ENCODE assay signal across 1 cellular context in the genomic region with DNA sequence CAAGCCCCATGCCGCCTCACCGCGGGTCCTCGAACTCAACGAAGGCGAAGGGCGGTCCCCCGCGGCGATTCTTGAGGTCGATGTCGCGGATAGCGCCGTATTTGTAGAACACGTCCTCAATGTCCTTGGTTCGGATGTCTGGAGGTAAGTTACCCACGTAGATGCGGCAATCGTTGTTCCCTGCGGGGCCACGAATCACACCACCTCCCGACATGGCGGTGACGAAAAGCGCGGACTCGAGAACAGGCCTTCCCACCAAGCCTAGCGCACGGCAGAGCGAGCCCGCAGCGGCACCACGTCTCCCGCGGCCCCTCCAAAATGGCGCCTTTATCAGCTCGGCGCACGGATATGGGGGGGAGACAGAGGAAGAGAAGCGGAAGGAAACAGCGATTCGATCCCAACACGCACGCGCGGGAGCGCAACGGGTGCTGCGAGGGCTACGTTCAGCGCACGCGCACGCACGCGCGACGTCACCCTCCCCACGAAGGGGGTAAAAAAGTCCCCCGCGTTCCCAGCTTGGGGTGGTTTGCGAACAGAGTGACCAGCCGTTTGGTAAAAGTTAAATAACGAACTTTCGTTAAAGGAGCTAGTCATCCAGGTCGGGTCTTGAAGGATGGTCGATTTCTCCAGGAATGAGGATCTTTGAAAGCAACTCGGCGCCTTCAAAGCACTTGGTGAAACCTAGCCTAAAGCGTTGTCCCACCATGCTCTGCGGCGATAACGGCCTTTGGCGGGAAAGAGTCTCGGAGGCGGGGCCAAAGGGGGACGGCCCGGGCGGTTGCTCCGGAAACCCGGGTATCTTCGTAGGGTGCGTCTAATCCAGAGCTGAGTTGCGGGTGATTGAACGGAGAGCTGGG.
A peak's percentile ranks its signal among the peaks of the same experiment; 100 is the strongest.
TF ChIP-seq lines count a peak whose summit lies in the region.

A gene with protein sequence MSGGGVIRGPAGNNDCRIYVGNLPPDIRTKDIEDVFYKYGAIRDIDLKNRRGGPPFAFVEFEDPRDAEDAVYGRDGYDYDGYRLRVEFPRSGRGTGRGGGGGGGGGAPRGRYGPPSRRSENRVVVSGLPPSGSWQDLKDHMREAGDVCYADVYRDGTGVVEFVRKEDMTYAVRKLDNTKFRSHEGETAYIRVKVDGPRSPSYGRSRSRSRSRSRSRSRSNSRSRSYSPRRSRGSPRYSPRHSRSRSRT (minus strand): TSS at position 323 of the 857 bp plus-strand sequence. CDS start 109 bp downstream, at position 214.

TF ChIP-seq in WTC11, 78 proteins besides CTCF, POLR2A, EP300 and RAD21 (continued from another document and continues in another):
- TF ChIP-seq, protein P1, sequence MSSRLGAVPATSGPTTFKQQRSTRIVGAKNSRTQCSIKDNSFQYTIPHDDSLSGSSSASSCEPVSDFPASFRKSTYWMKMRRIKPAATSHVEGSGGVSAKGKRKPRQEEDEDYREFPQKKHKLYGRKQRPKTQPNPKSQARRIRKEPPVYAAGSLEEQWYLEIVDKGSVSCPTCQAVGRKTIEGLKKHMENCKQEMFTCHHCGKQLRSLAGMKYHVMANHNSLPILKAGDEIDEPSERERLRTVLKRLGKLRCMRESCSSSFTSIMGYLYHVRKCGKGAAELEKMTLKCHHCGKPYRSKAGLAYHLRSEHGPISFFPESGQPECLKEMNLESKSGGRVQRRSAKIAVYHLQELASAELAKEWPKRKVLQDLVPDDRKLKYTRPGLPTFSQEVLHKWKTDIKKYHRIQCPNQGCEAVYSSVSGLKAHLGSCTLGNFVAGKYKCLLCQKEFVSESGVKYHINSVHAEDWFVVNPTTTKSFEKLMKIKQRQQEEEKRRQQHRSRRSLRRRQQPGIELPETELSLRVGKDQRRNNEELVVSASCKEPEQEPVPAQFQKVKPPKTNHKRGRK (CRISPR knock-in tag; IDR thresholded peaks at IDR 0.05; ENCODE audit: borderline replicate concordance), result 0 out of 2 replicates have a peak, but pooled peaks have one; percentile 27
- TF ChIP-seq NFATC4 (CRISPR knock-in tag; IDR thresholded peaks at IDR 0.05) (0 out of 2 replicates have a peak, but pooled peaks have one; percentile 50), TEAD1 (CRISPR knock-in tag; IDR thresholded peaks at IDR 0.05) (peak; percentile 55), CREM (CRISPR knock-in tag; IDR thresholded peaks at IDR 0.05) (peak; percentile 77; the same call in 1 of the 2 replicates), TP53 (CRISPR knock-in tag; IDR thresholded peaks at IDR 0.05) (peak; percentile 96), MYBL2 (CRISPR knock-in tag; IDR thresholded peaks at IDR 0.05) (peak; percentile 91; the same call in 1 of the 2 replicates), PRRX2 (CRISPR knock-in tag; IDR thresholded peaks at IDR 0.05) (no peak; the same call in 1 of the 2 replicates), TCF7 (CRISPR knock-in tag; IDR thresholded peaks at IDR 0.05; ENCODE audit: low read depth) (0 out of 2 replicates have a peak, but pooled peaks have one; percentile 57), FOXK1 (CRISPR knock-in tag; IDR thresholded peaks at IDR 0.05) (peak; percentile 89), GABPB1 (CRISPR knock-in tag; IDR thresholded peaks at IDR 0.05) (peak; percentile 51; the same call in 1 of the 2 replicates), ZNF138 (CRISPR knock-in tag; conservative IDR thresholded peaks at IDR 0.05) (0 out of 2 replicates have a peak, but pooled peaks have one; percentile 15), ZBTB21 (CRISPR knock-in tag; IDR thresholded peaks at IDR 0.05; ENCODE audit: borderline replicate concordance) (peak; percentile 87), ESRRA (CRISPR knock-in tag; IDR thresholded peaks at IDR 0.05; ENCODE audit: borderline replicate concordance) (peak; percentile 86; the same call in 1 of the 2 replicates), ZNF232 (CRISPR knock-in tag; IDR thresholded peaks at IDR 0.05) (peak; percentile 90), NR3C1 (CRISPR knock-in tag; conservative IDR thresholded peaks at IDR 0.05; ENCODE audit: low read depth) (peak; percentile 59; the same call in 1 of the 2 replicates), SMAD3 (CRISPR knock-in tag; IDR thresholded peaks at IDR 0.05; ENCODE audit: borderline replicate concordance) (peak; percentile 44; the same call in 1 of the 2 replicates), FOXP1 (CRISPR knock-in tag; IDR thresholded peaks at IDR 0.05; ENCODE audit: borderline replicate concordance) (peak; percentile 72), RELA (CRISPR knock-in tag; IDR thresholded peaks at IDR 0.05; ENCODE audit: borderline replicate concordance) (no peak), ATF1 (CRISPR knock-in tag; IDR thresholded peaks at IDR 0.05) (peak; percentile 33; the same call in 1 of the 2 replicates)
- TF ChIP-seq, protein P2, sequence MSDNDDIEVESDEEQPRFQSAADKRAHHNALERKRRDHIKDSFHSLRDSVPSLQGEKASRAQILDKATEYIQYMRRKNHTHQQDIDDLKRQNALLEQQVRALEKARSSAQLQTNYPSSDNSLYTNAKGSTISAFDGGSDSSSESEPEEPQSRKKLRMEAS (CRISPR knock-in tag; IDR thresholded peaks at IDR 0.05), result peak; percentile 90
- TF ChIP-seq, protein P3, sequence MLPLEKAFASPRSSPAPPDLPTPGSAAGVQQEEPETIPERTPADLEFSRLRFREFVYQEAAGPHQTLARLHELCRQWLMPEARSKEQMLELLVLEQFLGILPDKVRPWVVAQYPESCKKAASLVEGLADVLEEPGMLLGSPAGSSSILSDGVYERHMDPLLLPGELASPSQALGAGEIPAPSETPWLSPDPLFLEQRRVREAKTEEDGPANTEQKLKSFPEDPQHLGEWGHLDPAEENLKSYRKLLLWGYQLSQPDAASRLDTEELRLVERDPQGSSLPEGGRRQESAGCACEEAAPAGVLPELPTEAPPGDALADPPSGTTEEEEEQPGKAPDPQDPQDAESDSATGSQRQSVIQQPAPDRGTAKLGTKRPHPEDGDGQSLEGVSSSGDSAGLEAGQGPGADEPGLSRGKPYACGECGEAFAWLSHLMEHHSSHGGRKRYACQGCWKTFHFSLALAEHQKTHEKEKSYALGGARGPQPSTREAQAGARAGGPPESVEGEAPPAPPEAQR (CRISPR knock-in tag; IDR thresholded peaks at IDR 0.05), result no peak
- TF ChIP-seq, protein P4, sequence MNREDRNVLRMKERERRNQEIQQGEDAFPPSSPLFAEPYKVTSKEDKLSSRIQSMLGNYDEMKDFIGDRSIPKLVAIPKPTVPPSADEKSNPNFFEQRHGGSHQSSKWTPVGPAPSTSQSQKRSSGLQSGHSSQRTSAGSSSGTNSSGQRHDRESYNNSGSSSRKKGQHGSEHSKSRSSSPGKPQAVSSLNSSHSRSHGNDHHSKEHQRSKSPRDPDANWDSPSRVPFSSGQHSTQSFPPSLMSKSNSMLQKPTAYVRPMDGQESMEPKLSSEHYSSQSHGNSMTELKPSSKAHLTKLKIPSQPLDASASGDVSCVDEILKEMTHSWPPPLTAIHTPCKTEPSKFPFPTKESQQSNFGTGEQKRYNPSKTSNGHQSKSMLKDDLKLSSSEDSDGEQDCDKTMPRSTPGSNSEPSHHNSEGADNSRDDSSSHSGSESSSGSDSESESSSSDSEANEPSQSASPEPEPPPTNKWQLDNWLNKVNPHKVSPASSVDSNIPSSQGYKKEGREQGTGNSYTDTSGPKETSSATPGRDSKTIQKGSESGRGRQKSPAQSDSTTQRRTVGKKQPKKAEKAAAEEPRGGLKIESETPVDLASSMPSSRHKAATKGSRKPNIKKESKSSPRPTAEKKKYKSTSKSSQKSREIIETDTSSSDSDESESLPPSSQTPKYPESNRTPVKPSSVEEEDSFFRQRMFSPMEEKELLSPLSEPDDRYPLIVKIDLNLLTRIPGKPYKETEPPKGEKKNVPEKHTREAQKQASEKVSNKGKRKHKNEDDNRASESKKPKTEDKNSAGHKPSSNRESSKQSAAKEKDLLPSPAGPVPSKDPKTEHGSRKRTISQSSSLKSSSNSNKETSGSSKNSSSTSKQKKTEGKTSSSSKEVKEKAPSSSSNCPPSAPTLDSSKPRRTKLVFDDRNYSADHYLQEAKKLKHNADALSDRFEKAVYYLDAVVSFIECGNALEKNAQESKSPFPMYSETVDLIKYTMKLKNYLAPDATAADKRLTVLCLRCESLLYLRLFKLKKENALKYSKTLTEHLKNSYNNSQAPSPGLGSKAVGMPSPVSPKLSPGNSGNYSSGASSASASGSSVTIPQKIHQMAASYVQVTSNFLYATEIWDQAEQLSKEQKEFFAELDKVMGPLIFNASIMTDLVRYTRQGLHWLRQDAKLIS (CRISPR knock-in tag; IDR thresholded peaks at IDR 0.05; ENCODE audit: borderline replicate concordance), result 0 out of 2 replicates have a peak, but pooled peaks have one; percentile 21
- TF ChIP-seq, protein P5, sequence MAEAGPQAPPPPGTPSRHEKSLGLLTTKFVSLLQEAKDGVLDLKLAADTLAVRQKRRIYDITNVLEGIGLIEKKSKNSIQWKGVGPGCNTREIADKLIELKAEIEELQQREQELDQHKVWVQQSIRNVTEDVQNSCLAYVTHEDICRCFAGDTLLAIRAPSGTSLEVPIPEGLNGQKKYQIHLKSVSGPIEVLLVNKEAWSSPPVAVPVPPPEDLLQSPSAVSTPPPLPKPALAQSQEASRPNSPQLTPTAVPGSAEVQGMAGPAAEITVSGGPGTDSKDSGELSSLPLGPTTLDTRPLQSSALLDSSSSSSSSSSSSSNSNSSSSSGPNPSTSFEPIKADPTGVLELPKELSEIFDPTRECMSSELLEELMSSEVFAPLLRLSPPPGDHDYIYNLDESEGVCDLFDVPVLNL (CRISPR knock-in tag; IDR thresholded peaks at IDR 0.05; ENCODE audit: borderline replicate concordance, low read depth), result peak; percentile 94
- TF ChIP-seq, protein P6, sequence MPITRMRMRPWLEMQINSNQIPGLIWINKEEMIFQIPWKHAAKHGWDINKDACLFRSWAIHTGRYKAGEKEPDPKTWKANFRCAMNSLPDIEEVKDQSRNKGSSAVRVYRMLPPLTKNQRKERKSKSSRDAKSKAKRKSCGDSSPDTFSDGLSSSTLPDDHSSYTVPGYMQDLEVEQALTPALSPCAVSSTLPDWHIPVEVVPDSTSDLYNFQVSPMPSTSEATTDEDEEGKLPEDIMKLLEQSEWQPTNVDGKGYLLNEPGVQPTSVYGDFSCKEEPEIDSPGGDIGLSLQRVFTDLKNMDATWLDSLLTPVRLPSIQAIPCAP (CRISPR knock-in tag; IDR thresholded peaks at IDR 0.05), result peak; percentile 80
- TF ChIP-seq, protein P7, sequence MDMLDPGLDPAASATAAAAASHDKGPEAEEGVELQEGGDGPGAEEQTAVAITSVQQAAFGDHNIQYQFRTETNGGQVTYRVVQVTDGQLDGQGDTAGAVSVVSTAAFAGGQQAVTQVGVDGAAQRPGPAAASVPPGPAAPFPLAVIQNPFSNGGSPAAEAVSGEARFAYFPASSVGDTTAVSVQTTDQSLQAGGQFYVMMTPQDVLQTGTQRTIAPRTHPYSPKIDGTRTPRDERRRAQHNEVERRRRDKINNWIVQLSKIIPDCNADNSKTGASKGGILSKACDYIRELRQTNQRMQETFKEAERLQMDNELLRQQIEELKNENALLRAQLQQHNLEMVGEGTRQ (CRISPR knock-in tag; IDR thresholded peaks at IDR 0.05), result peak; percentile 36; the same call in 1 of the 2 replicates
- TF ChIP-seq, protein P8, sequence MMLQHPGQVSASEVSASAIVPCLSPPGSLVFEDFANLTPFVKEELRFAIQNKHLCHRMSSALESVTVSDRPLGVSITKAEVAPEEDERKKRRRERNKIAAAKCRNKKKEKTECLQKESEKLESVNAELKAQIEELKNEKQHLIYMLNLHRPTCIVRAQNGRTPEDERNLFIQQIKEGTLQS (CRISPR knock-in tag; conservative IDR thresholded peaks at IDR 0.05), result no peak
- TF ChIP-seq, protein P9, sequence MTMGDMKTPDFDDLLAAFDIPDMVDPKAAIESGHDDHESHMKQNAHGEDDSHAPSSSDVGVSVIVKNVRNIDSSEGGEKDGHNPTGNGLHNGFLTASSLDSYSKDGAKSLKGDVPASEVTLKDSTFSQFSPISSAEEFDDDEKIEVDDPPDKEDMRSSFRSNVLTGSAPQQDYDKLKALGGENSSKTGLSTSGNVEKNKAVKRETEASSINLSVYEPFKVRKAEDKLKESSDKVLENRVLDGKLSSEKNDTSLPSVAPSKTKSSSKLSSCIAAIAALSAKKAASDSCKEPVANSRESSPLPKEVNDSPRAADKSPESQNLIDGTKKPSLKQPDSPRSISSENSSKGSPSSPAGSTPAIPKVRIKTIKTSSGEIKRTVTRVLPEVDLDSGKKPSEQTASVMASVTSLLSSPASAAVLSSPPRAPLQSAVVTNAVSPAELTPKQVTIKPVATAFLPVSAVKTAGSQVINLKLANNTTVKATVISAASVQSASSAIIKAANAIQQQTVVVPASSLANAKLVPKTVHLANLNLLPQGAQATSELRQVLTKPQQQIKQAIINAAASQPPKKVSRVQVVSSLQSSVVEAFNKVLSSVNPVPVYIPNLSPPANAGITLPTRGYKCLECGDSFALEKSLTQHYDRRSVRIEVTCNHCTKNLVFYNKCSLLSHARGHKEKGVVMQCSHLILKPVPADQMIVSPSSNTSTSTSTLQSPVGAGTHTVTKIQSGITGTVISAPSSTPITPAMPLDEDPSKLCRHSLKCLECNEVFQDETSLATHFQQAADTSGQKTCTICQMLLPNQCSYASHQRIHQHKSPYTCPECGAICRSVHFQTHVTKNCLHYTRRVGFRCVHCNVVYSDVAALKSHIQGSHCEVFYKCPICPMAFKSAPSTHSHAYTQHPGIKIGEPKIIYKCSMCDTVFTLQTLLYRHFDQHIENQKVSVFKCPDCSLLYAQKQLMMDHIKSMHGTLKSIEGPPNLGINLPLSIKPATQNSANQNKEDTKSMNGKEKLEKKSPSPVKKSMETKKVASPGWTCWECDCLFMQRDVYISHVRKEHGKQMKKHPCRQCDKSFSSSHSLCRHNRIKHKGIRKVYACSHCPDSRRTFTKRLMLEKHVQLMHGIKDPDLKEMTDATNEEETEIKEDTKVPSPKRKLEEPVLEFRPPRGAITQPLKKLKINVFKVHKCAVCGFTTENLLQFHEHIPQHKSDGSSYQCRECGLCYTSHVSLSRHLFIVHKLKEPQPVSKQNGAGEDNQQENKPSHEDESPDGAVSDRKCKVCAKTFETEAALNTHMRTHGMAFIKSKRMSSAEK (CRISPR knock-in tag; IDR thresholded peaks at IDR 0.05; ENCODE audit: borderline replicate concordance), result no peak; the same call in 1 of the 2 replicates
- TF ChIP-seq, protein P10, sequence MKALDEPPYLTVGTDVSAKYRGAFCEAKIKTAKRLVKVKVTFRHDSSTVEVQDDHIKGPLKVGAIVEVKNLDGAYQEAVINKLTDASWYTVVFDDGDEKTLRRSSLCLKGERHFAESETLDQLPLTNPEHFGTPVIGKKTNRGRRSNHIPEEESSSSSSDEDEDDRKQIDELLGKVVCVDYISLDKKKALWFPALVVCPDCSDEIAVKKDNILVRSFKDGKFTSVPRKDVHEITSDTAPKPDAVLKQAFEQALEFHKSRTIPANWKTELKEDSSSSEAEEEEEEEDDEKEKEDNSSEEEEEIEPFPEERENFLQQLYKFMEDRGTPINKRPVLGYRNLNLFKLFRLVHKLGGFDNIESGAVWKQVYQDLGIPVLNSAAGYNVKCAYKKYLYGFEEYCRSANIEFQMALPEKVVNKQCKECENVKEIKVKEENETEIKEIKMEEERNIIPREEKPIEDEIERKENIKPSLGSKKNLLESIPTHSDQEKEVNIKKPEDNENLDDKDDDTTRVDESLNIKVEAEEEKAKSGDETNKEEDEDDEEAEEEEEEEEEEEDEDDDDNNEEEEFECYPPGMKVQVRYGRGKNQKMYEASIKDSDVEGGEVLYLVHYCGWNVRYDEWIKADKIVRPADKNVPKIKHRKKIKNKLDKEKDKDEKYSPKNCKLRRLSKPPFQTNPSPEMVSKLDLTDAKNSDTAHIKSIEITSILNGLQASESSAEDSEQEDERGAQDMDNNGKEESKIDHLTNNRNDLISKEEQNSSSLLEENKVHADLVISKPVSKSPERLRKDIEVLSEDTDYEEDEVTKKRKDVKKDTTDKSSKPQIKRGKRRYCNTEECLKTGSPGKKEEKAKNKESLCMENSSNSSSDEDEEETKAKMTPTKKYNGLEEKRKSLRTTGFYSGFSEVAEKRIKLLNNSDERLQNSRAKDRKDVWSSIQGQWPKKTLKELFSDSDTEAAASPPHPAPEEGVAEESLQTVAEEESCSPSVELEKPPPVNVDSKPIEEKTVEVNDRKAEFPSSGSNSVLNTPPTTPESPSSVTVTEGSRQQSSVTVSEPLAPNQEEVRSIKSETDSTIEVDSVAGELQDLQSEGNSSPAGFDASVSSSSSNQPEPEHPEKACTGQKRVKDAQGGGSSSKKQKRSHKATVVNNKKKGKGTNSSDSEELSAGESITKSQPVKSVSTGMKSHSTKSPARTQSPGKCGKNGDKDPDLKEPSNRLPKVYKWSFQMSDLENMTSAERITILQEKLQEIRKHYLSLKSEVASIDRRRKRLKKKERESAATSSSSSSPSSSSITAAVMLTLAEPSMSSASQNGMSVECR (CRISPR knock-in tag; IDR thresholded peaks at IDR 0.05; ENCODE audit: borderline replicate concordance), result no peak
